Comparison of ENCODE assay signal across 8 cellular contexts in genomic region chr10:5944389-5945202, GRCh38. TPM values are rescaled to one million over a fixed set of nuclear protein-coding genes. Genes with fewer than 3 reads are reported as not detected.
DNase-seq lines count a peak whose midpoint lies in the region; ATAC-seq and TF ChIP-seq lines count a peak whose summit lies in the region.

No MANE protein-coding gene starts in this region.

- no peaks in the 10 kb centered on the region for H3K36me3 Mint-ChIP-seq in naive thymus-derived CD8-positive, alpha-beta T cell

- WGBS in urinary bladder = 30% methylated on average over 7 of the region's 7 CpGs

- TF ChIP-seq CTCF in colonic mucosa (IDR thresholded peaks at IDR 0.05) = no peak

- no peaks in the 10 kb centered on the region for H3K27me3 Mint-ChIP-seq in naive thymus-derived CD8-positive, alpha-beta T cell

- intact Hi-C loops in colonic mucosa (cut with DNase I) = loop anchor here (10.0 kb wide), 1 partner anchor 140 kb away; the partner anchor contains the start of gene RBM17

- H3K4me3 ChIP-seq in colonic mucosa = no peak overlapping the region
- no peak overlapping the region for H3K4me3 ChIP-seq in urinary bladder (ENCODE audit: low read depth, low read length)

- DNase-seq in NCI-H2107 treated with DMSO at 0.1 percent for 48 hours (lab: John Stamatoyannopoulos, UW; ENCODE audit: unreplicated experiment) (peak; percentile 61), NCI-H2107 (lab: John Stamatoyannopoulos, UW) (no peak), colonic mucosa (peak; percentile 88), lung microvascular endothelial cell (ENCODE audit: low read depth in 2 of 2) (peak; percentile 99 to 100), activated T-cell treated with anti-CD3 and anti-CD28 coated beads for 4 hours (no peak)
- DNase-seq in naive thymus-derived CD8-positive, alpha-beta T cell = no peak

- POLR2A ChIA-PET in naive thymus-derived CD8-positive, alpha-beta T cell (lab: Charles Lee) = interaction anchor here (0.6 kb wide), 1 partner anchor 11 kb away, joined by 3 read pairs; no protein-coding TSS in a partner anchor

- no peak overlapping the region for H3K4me3 Mint-ChIP-seq in naive thymus-derived CD8-positive, alpha-beta T cell

- no peak for ATAC-seq in GM21717 (IDR thresholded peaks at IDR 0.05; ENCODE audit: unreplicated experiment)
- no peak for ATAC-seq in naive thymus-derived CD8-positive, alpha-beta T cell

- H3K27me3 ChIP-seq in colonic mucosa = no peaks in the 10 kb centered on the region

- H3K9me3 Mint-ChIP-seq in naive thymus-derived CD8-positive, alpha-beta T cell = no peaks in the 10 kb centered on the region

- no peaks in the 10 kb centered on the region for H3K36me3 ChIP-seq in colonic mucosa
- no peaks in the 10 kb centered on the region for H3K36me3 ChIP-seq in urinary bladder (ENCODE audit: insufficient read depth)

- peaks cover 6 to 17% (median 6%) of the 10 kb centered on the region in 4 donors for H3K4me1 Mint-ChIP-seq in naive thymus-derived CD8-positive, alpha-beta T cell

- no peaks in the 10 kb centered on the region for H3K4me1 ChIP-seq in colonic mucosa
- H3K4me1 ChIP-seq in urinary bladder (ENCODE audit: insufficient read depth) = peaks cover 4% of the 10 kb centered on the region

- H3K27ac Mint-ChIP-seq in naive thymus-derived CD8-positive, alpha-beta T cell = no peak overlapping the region

- peak overlapping the region; percentile 85 for H3K27ac ChIP-seq in colonic mucosa
- H3K27ac ChIP-seq in urinary bladder (ENCODE audit: low read depth) = peak overlapping the region; percentile 92

- H3K9ac ChIP-seq in colonic mucosa (ENCODE audit: low read depth in 2 of 2, low read length in 2 of 2) = peak overlapping the region in 1 of 2 donors; percentile 61

- H3K9me3 ChIP-seq in colonic mucosa = no peaks in the 10 kb centered on the region

RNA-seq across cellular contexts. Expression of gene IL15RA, which starts 32.7 kb away (rescaled TPM):
- 10 to 100 TPM; 11.5 to 16.0 TPM for total RNA-seq in colonic mucosa
- total RNA-seq in lung microvascular endothelial cell = 8.5 and 12.3 TPM in 2 replicates
- total RNA-seq in urinary bladder = 3.5 TPM
- polyA plus RNA-seq in urinary bladder = 50.2 TPM
- total RNA-seq in naive thymus-derived CD8-positive, alpha-beta T cell = 1 to 10 TPM; 3.6 to 5.4 TPM
- 1 to 10 TPM; 3.6 to 4.7 (median 3.8) TPM for polyA plus RNA-seq in naive thymus-derived CD8-positive, alpha-beta T cell

RNA-seq across cellular contexts. Expression of gene FBH1, which starts 54.6 kb away (rescaled TPM):
- total RNA-seq in colonic mucosa (10 to 100 TPM; 67.7 to 87.5 TPM), lung microvascular endothelial cell (62.5 and 92.5 TPM in 2 replicates), urinary bladder (65.7 TPM)
- polyA plus RNA-seq in urinary bladder = 57.4 TPM
- total RNA-seq in naive thymus-derived CD8-positive, alpha-beta T cell = 10 to 100 TPM; 89.1 to 94.1 TPM
- 10 to 100 TPM; 48.4 to 76.5 (median 50.5) TPM for polyA plus RNA-seq in naive thymus-derived CD8-positive, alpha-beta T cell

RNA-seq across cellular contexts. Expression of gene ANKRD16, which starts 54.9 kb away (rescaled TPM):
- total RNA-seq in colonic mucosa (1 to 10 TPM; 5.5 to 8.1 TPM), lung microvascular endothelial cell (3.5 and 6.5 TPM in 2 replicates), urinary bladder (8.8 TPM)
- 9.3 TPM for polyA plus RNA-seq in urinary bladder
- 1 to 10 TPM; 8.4 to 9.2 TPM for total RNA-seq in naive thymus-derived CD8-positive, alpha-beta T cell
- 1 to 10 TPM; 3.0 to 5.9 (median 5.8) TPM for polyA plus RNA-seq in naive thymus-derived CD8-positive, alpha-beta T cell

Comparison
In these comparisons a context has a peak if more than half of its experiments do, and no peak if none do; other contexts are left out.
1. DNase-seq: peak in NCI-H2107 treated with DMSO at 0.1 percent for 48 hours (single experiment), colonic mucosa (single experiment) and lung microvascular endothelial cell (2 of 2); none in NCI-H2107 (single experiment), activated T-cell treated with anti-CD3 and anti-CD28 coated beads for 4 hours (single experiment) and naive thymus-derived CD8-positive, alpha-beta T cell (0 of 10).